17 cellular contexts compared by ENCODE assay signal in genomic region chr2:233794128-233794658, GRCh38. TPM values are rescaled to one million over a fixed set of nuclear protein-coding genes. Genes with fewer than 3 reads are reported as not detected.
DNase-seq lines count a peak whose midpoint lies in the region; ATAC-seq and TF ChIP-seq lines count a peak whose summit lies in the region.
"Had no signal": no experiment of that assay in that cellular context is flagged by ENCODE, and none has a peak within 500 bp of the region (broad histone marks: within the 10 kb centered on the region; RNA-seq: fewer than 3 reads in every experiment).

No MANE protein-coding gene starts in this region.

- DNase-seq in activated CD8-positive, alpha-beta memory T cell treated with anti-CD3 and anti-CD28 coated beads, Interleukin-2, amount 10 ng/mL, durations not matched to agents 7 days and 5 days, result peak; percentile 29
- no peak for DNase-seq in activated CD8-positive, alpha-beta memory T cell treated with anti-CD3 and anti-CD28 coated beads, Interleukin-2, amount 50 U/mL, for 48 hours
- peak; percentile 86 for DNase-seq in chondrocyte (ENCODE audit: low spot score)
- peak; percentile 21 for DNase-seq in lung (ENCODE audit: low spot score)
- peak; percentile 42 to 75 for DNase-seq in suprapubic skin (ENCODE audit: low spot score in 2 of 2)
- no peak for DNase-seq in activated CD4-positive, alpha-beta T cell treated with anti-CD3 and anti-CD28 coated beads for 4 hours
- DNase-seq in HuH-7 (ENCODE audit: low spot score), result no peak
- DNase-seq: 8988T, BE2C, HCEC 1CT, KBM-7, NCI-H1436, NCI-H2029, NCI-H774 had no signal

- H3K4me3 Mint-ChIP-seq in activated CD8-positive, alpha-beta memory T cell treated with anti-CD3 and anti-CD28 coated beads, Interleukin-2, amount 10 ng/mL, durations not matched to agents 7 days and 5 days, result no peak overlapping the region
- H3K4me3 Mint-ChIP-seq in chondrocyte (ENCODE audit: unreplicated experiment), result no peak overlapping the region
- H3K4me3 Mint-ChIP-seq: CD4-positive, alpha-beta T cell had no signal

- no peak for TF ChIP-seq CTCF in chondrocyte (IDR thresholded peaks at IDR 0.05)
- TF ChIP-seq CTCF in lung (IDR thresholded peaks at IDR 0.05; ENCODE audit: control extremely low read depth, extremely low read depth), result no peak
- no peak for TF ChIP-seq CTCF in suprapubic skin (IDR thresholded peaks at IDR 0.05)

- no peaks in the 10 kb centered on the region for H3K36me3 Mint-ChIP-seq in activated CD8-positive, alpha-beta memory T cell treated with anti-CD3 and anti-CD28 coated beads, Interleukin-2, amount 10 ng/mL, durations not matched to agents 7 days and 5 days
- no peaks in the 10 kb centered on the region for H3K36me3 Mint-ChIP-seq in chondrocyte (ENCODE audit: low read depth)

- H3K36me3 ChIP-seq in lung (ENCODE audit: control insufficient read depth in 2 of 2, insufficient read depth in 2 of 2, low read length in 2 of 2), result no peaks in the 10 kb centered on the region
- no peaks in the 10 kb centered on the region for H3K36me3 ChIP-seq in suprapubic skin
- H3K36me3 ChIP-seq: BE2C had no signal

- no peaks in the 10 kb centered on the region for H3K4me1 Mint-ChIP-seq in activated CD8-positive, alpha-beta memory T cell treated with anti-CD3 and anti-CD28 coated beads, Interleukin-2, amount 10 ng/mL, durations not matched to agents 7 days and 5 days
- H3K4me1 Mint-ChIP-seq in chondrocyte (ENCODE audit: low read depth), result no peaks in the 10 kb centered on the region

- H3K9me3 Mint-ChIP-seq in activated CD8-positive, alpha-beta memory T cell treated with anti-CD3 and anti-CD28 coated beads, Interleukin-2, amount 10 ng/mL, durations not matched to agents 7 days and 5 days (ENCODE audit: low read depth), result no peaks in the 10 kb centered on the region
- H3K9me3 Mint-ChIP-seq in chondrocyte (ENCODE audit: low read depth), result no peaks in the 10 kb centered on the region
- H3K9me3 Mint-ChIP-seq: CD4-positive, alpha-beta T cell had no signal

- no peak for ATAC-seq in activated CD8-positive, alpha-beta memory T cell treated with anti-CD3 and anti-CD28 coated beads, Interleukin-2, amount 10 ng/mL, durations not matched to agents 7 days and 5 days
- ATAC-seq in lung (ENCODE audit: insufficient read depth, low FRiP score), result no peak
- ATAC-seq in HG03280 (IDR thresholded peaks at IDR 0.05; ENCODE audit: unreplicated experiment), result no peak

- no peaks in the 10 kb centered on the region for H3K9me3 ChIP-seq in lung (ENCODE audit: control insufficient read depth in 2 of 2, insufficient read depth in 1 of 2, low read length in 1 of 2)
- no peaks in the 10 kb centered on the region for H3K9me3 ChIP-seq in suprapubic skin
- H3K9me3 ChIP-seq: BE2C had no signal

- H3K27ac ChIP-seq in lung (ENCODE audit: low read depth in 1 of 2, low read length in 1 of 2) (no peak overlapping the region), suprapubic skin (no peak overlapping the region)

- H3K4me3 ChIP-seq in lung, result no peak overlapping the region
- no peak overlapping the region for H3K4me3 ChIP-seq in suprapubic skin

- no peak for TF ChIP-seq POLR2A in suprapubic skin (IDR thresholded peaks at IDR 0.05)

- no peak overlapping the region for H3K27ac Mint-ChIP-seq in activated CD8-positive, alpha-beta memory T cell treated with anti-CD3 and anti-CD28 coated beads, Interleukin-2, amount 10 ng/mL, durations not matched to agents 7 days and 5 days
- H3K27ac Mint-ChIP-seq in chondrocyte (ENCODE audit: unreplicated experiment), result no peak overlapping the region
- H3K27ac Mint-ChIP-seq: CD4-positive, alpha-beta T cell had no signal

- CTCF ChIA-PET in activated CD8-positive, alpha-beta memory T cell treated with anti-CD3 and anti-CD28 coated beads, Interleukin-2, amount 10 ng/mL, durations not matched to agents 7 days and 5 days (lab: Charles Lee), result no interaction called here

- H3K27me3 ChIP-seq in lung (ENCODE audit: control insufficient read depth, insufficient read depth), result no peaks in the 10 kb centered on the region
- H3K27me3 ChIP-seq in suprapubic skin, result no peaks in the 10 kb centered on the region
- H3K27me3 ChIP-seq: BE2C had no signal

- H3K4me1 ChIP-seq in lung (ENCODE audit: control insufficient read depth in 2 of 2, insufficient read depth in 2 of 2, low read length in 2 of 2), result no peaks in the 10 kb centered on the region
- H3K4me1 ChIP-seq in suprapubic skin, result no peaks in the 10 kb centered on the region
- H3K4me1 ChIP-seq: BE2C had no signal

- 68 to 81% methylated on average over 17 of the region's 17 CpGs for WGBS in lung, 2 donors
- WGBS in suprapubic skin, result 85% methylated on average over 4 of the region's 17 CpGs

- no peaks in the 10 kb centered on the region for H3K27me3 Mint-ChIP-seq in activated CD8-positive, alpha-beta memory T cell treated with anti-CD3 and anti-CD28 coated beads, Interleukin-2, amount 10 ng/mL, durations not matched to agents 7 days and 5 days
- H3K27me3 Mint-ChIP-seq in chondrocyte (ENCODE audit: low read depth), result peaks cover 9% of the 10 kb centered on the region
- H3K27me3 Mint-ChIP-seq: CD4-positive, alpha-beta T cell had no signal

- TF ChIP-seq EP300 in suprapubic skin (IDR thresholded peaks at IDR 0.05), result no peak

RNA-seq across cellular contexts. Expression of gene MROH2A, which starts 16.1 kb away (rescaled TPM):
- not detected for total RNA-seq in activated CD8-positive, alpha-beta memory T cell treated with anti-CD3 and anti-CD28 coated beads, Interleukin-2, amount 10 ng/mL, durations not matched to agents 7 days and 5 days
- total RNA-seq in chondrocyte (not detected in 3 replicates), lung (under 1 TPM in 1 of 2 donors, not detected in 1; 0.80 TPM), suprapubic skin (not detected)
- polyA plus RNA-seq in lung, result not detected
- total RNA-seq: CD4-positive, alpha-beta T cell; NCI-H460 had no signal

RNA-seq across cellular contexts. Expression of gene UGT1A1, which starts 34.1 kb away (rescaled TPM):
- total RNA-seq in activated CD8-positive, alpha-beta memory T cell treated with anti-CD3 and anti-CD28 coated beads, Interleukin-2, amount 10 ng/mL, durations not matched to agents 7 days and 5 days, result not detected
- total RNA-seq in chondrocyte (not detected in 3 replicates), lung (under 1 TPM in 1 of 2 donors, not detected in 1; 0.49 TPM), suprapubic skin (1 to 10 TPM in 1 of 4 donors, under 1 TPM in 2, not detected in 1; 0.24 to 1.5 (median 0.72) TPM)
- under 1 TPM; 0.01 to 0.04 TPM for polyA plus RNA-seq in lung
- total RNA-seq: CD4-positive, alpha-beta T cell; NCI-H460 had no signal

Comparison
In these comparisons a context has a peak if more than half of its experiments do, and no peak if none do; other contexts are left out.
1. DNase-seq: peak in activated CD8-positive, alpha-beta memory T cell treated with anti-CD3 and anti-CD28 coated beads, Interleukin-2, amount 10 ng/mL, durations not matched to agents 7 days and 5 days (single experiment), chondrocyte (single experiment), lung (single experiment) and suprapubic skin (2 of 2); none in activated CD8-positive, alpha-beta memory T cell treated with anti-CD3 and anti-CD28 coated beads, Interleukin-2, amount 50 U/mL, for 48 hours (single experiment), activated CD4-positive, alpha-beta T cell treated with anti-CD3 and anti-CD28 coated beads for 4 hours (0 of 2) and HuH-7 (single experiment).